ENCODE assay signal across 15 cellular contexts in genomic region chr14:68879321-68879781, GRCh38.
"Had no signal": no experiment of that assay in that cellular context is flagged by ENCODE, and none has a peak within 500 bp of the region (broad histone marks: within the 10 kb centered on the region; RNA-seq: fewer than 3 reads in every experiment).

No MANE protein-coding gene starts in this region.

- H3K36me3 ChIP-seq: ovary had no signal

- H3K9me3 ChIP-seq: left lung, ovary, upper lobe of right lung had no signal

- H3K27me3 ChIP-seq: left lung, ovary, upper lobe of right lung had no signal

- H3K27me3 Mint-ChIP-seq: activated CD4-positive, alpha-beta T cell treated with anti-CD3 and anti-CD28 coated beads, Interleukin-2, amount 10 ng/mL, durations not matched to agents 7 days and 5 days; activated naive CD8-positive, alpha-beta T cell; naive B cell had no signal

- H3K4me3 ChIP-seq: left lung, ovary, upper lobe of right lung had no signal

- H3K27ac ChIP-seq: left lung, ovary, upper lobe of right lung had no signal

- H3K36me3 Mint-ChIP-seq: naive B cell had no signal

- H3K9me3 Mint-ChIP-seq: activated CD4-positive, alpha-beta T cell treated with anti-CD3 and anti-CD28 coated beads, Interleukin-2, amount 10 ng/mL, durations not matched to agents 7 days and 5 days had no signal

- DNase-seq: activated CD4-positive, alpha-beta T cell treated with anti-CD3 and anti-CD28 coated beads, Interleukin-2, amount 10 ng/mL, durations not matched to agents 7 days and 5 days; foreskin fibroblast; glutamatergic neuron; hypothalamus; islet precursor cell; left lung; naive B cell; ovary; stimulated activated CD8-positive, alpha-beta memory T cell treated with anti-CD3 and anti-CD28 coated beads, Interleukin-4, amount 100 ng/mL, for 48 hours; stimulated activated naive CD4-positive, alpha-beta T cell treated with Interleukin-2 at 50 U/mL for 16 hours; T-helper 1 cell; T-helper 9 cell; upper lobe of right lung had no signal

- H3K27ac Mint-ChIP-seq: activated CD4-positive, alpha-beta T cell treated with anti-CD3 and anti-CD28 coated beads, Interleukin-2, amount 10 ng/mL, durations not matched to agents 7 days and 5 days; naive B cell had no signal

- ATAC-seq: left lung, sciatic nerve, upper lobe of right lung had no signal

- H3K4me1 Mint-ChIP-seq: activated CD4-positive, alpha-beta T cell treated with anti-CD3 and anti-CD28 coated beads, Interleukin-2, amount 10 ng/mL, durations not matched to agents 7 days and 5 days; naive B cell had no signal

- H3K4me1 ChIP-seq: left lung, upper lobe of right lung had no signal

- H3K4me3 Mint-ChIP-seq: activated CD4-positive, alpha-beta T cell treated with anti-CD3 and anti-CD28 coated beads, Interleukin-2, amount 10 ng/mL, durations not matched to agents 7 days and 5 days; activated naive CD8-positive, alpha-beta T cell; naive B cell had no signal
